In the genomic region with DNA sequence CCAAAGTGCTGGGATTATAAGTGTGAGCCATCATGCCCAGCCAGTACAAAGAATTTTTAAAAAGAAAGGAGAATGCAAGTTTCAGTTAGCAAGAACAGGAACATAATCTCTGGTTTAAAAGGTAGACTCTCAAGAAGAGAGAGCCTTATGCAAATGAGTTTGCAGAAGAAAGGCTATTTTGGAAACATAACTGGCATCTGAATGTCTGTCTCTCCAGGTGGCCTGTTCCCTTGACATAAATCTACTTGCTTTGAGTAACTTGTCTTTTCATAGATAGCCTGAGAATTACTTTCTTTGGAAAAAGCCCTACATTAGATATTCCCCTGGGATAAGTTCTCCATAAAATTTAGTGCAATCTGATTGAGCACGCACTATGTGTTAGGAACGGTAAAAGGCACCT, we compare ENCODE assay signal across 14 cellular contexts.
A peak's percentile ranks its signal among the peaks of the same experiment; 100 is the strongest.
DNase-seq lines count a peak whose midpoint lies in the region; ATAC-seq and TF ChIP-seq lines count a peak whose summit lies in the region.
"Had no signal": no experiment of that assay in that cellular context is flagged by ENCODE, and none has a peak within 500 bp of the region (broad histone marks: within the 10 kb centered on the region; RNA-seq: fewer than 3 reads in every experiment).

No MANE protein-coding gene starts in this region.

- no peak overlapping the region for H2AFZ ChIP-seq in Karpas-422 (ENCODE audit: low read length)

- H3K4me3 ChIP-seq in Karpas-422 (ENCODE audit: low read length) (no peak overlapping the region), heart left ventricle (no peak overlapping the region)
- H3K4me3 ChIP-seq: coronary artery, psoas muscle had no signal

- H3K27me3 ChIP-seq in Karpas-422 (ENCODE audit: low read length) (no peaks in the 10 kb centered on the region), heart left ventricle (peaks cover 0 to 9% (median 0%) of the 10 kb centered on the region in 9 donors)
- H3K27me3 ChIP-seq: BE2C had no signal

- H3K9me3 ChIP-seq in Karpas-422 (ENCODE audit: low read length), result no peaks in the 10 kb centered on the region
- H3K9me3 ChIP-seq in heart left ventricle, result peaks cover 0 to 6% (median 0%) of the 10 kb centered on the region in 12 donors
- H3K9me3 ChIP-seq: BE2C, psoas muscle had no signal

- no peak overlapping the region for H3K9ac ChIP-seq in Karpas-422 (ENCODE audit: low read length)

- intact Hi-C loops in heart left ventricle (cut with DNase I), result no loop called here

- H3K9me2 ChIP-seq in Karpas-422 (replicated peaks; ENCODE audit: insufficient read depth, low read length), result no peaks in the 10 kb centered on the region

- H3K4me2 ChIP-seq in Karpas-422 (ENCODE audit: low read depth, low read length, poor library complexity, severe bottlenecking), result peak overlapping the region; percentile 34

- TF ChIP-seq POLR2A in heart left ventricle (IDR thresholded peaks at IDR 0.05), result no peak

- H3K4me1 ChIP-seq in Karpas-422 (ENCODE audit: low read length) (peaks cover 15% of the 10 kb centered on the region), heart left ventricle (no peaks in the 10 kb centered on the region)
- H3K4me1 ChIP-seq: BE2C, psoas muscle had no signal

- no peaks in the 10 kb centered on the region for H3K36me3 ChIP-seq in Karpas-422 (ENCODE audit: insufficient read depth, low read length)
- no peaks in the 10 kb centered on the region for H3K36me3 ChIP-seq in heart left ventricle
- H3K36me3 ChIP-seq: BE2C had no signal

- WGBS in heart left ventricle, 4 donors, result 91 to 95% (median 94%) methylated on average over 2 of the region's 2 CpGs

- H3K27ac ChIP-seq in Karpas-422 (ENCODE audit: low read length) (no peak overlapping the region), heart left ventricle (no peak overlapping the region)
- H3K27ac ChIP-seq: coronary artery, psoas muscle had no signal

- ATAC-seq in GM18520 (IDR thresholded peaks at IDR 0.05; ENCODE audit: unreplicated experiment) (peak; percentile 49), GM21381 (IDR thresholded peaks at IDR 0.05; ENCODE audit: unreplicated experiment) (peak; percentile 61), HG02885 (IDR thresholded peaks at IDR 0.05; ENCODE audit: poor library complexity, unreplicated experiment) (peak; percentile 79), heart left ventricle (no peak)
- ATAC-seq: activated CD8-positive, alpha-beta memory T cell treated with anti-CD3 and anti-CD28 coated beads, Interleukin-2, amount 10 ng/mL, durations not matched to agents 7 days and 5 days; psoas muscle; stimulated activated naive CD8-positive, alpha-beta T cell treated with anti-CD3 and anti-CD28 coated beads, Interleukin-15, amount 100 ng/mL, for 72 hours had no signal

- DNase-seq in Karpas-422 (peak; percentile 60), RKO (ENCODE audit: low spot score) (no peak), pons (ENCODE audit: low spot score) (no peak), T-helper 1 cell (no peak), heart left ventricle (no peak)
- DNase-seq: activated CD8-positive, alpha-beta memory T cell treated with anti-CD3 and anti-CD28 coated beads, Interleukin-2, amount 10 ng/mL, durations not matched to agents 7 days and 5 days; BE2C; psoas muscle; stimulated activated CD4-positive, alpha-beta T cell treated with anti-CD3 and anti-CD28 coated beads, Interleukin-4, amount 100 ng/mL, for 4 hours; stimulated activated naive CD8-positive, alpha-beta T cell treated with anti-CD3 and anti-CD28 coated beads, Interleukin-15, amount 100 ng/mL, for 72 hours had no signal

- no peaks in the 10 kb centered on the region for H4K20me1 ChIP-seq in Karpas-422 (ENCODE audit: insufficient read depth, low read depth, low read length)

- TF ChIP-seq CTCF in heart left ventricle (IDR thresholded peaks at IDR 0.05), result no peak

- no peaks in the 10 kb centered on the region for H3K79me2 ChIP-seq in Karpas-422 (ENCODE audit: low read length)

Comparison
In these comparisons a context has a peak if more than half of its experiments do, and no peak if none do; other contexts are left out.
1. ATAC-seq: peak in GM18520 (single experiment), GM21381 (single experiment) and HG02885 (single experiment); none in heart left ventricle (0 of 4).